ENCODE assay signal across 1 cellular context in genomic region chr7:23443974-23444373, GRCh38.
TF ChIP-seq lines count a peak whose summit lies in the region.

No MANE protein-coding gene starts in this region.

TF ChIP-seq in IMR-90, 13 proteins besides CTCF, POLR2A, EP300 and RAD21:
- TF ChIP-seq FOS (IDR thresholded peaks at IDR 0.05; ENCODE audit: low read depth, low read length) (no peak), CEBPB (IDR thresholded peaks at IDR 0.05; ENCODE audit: low read depth, low read length) (0 out of 2 replicates have a peak, but pooled peaks have one; percentile 47)
